1 cellular context compared by ENCODE assay signal in genomic region chr12:118103601-118104382, GRCh38.
TF ChIP-seq lines count a peak whose summit lies in the region.

Gene VSIG10, minus strand, starts transcription at chr12:118104011. Its CDS starts 340 bp downstream, at chr12:118103671.

TF ChIP-seq in HepG2, 621 proteins besides CTCF, POLR2A, EP300 and RAD21 (continued from another document and continues in another):
- TF ChIP-seq NFRKB (IDR thresholded peaks at IDR 0.05) = no peak
- no peak for TF ChIP-seq ZNF747 (CRISPR knock-in tag; IDR thresholded peaks at IDR 0.05; ENCODE audit: borderline replicate concordance)
- TF ChIP-seq WIZ (CRISPR knock-in tag; IDR thresholded peaks at IDR 0.05) = 0 out of 2 replicates have a peak, but pooled peaks have one; percentile 48
- no peak for TF ChIP-seq ZBTB42 (CRISPR knock-in tag; IDR thresholded peaks at IDR 0.05)
- peak; percentile 67 for TF ChIP-seq ZFX (CRISPR knock-in tag; IDR thresholded peaks at IDR 0.05; ENCODE audit: low read depth)
- TF ChIP-seq ZNF3 (CRISPR knock-in tag; IDR thresholded peaks at IDR 0.05) = no peak
- no peak for TF ChIP-seq ATF3 (CRISPR knock-in tag; IDR thresholded peaks at IDR 0.05)
- peak; percentile 70 for TF ChIP-seq E2F1 (CRISPR knock-in tag; IDR thresholded peaks at IDR 0.05)
- TF ChIP-seq POGZ (CRISPR knock-in tag; IDR thresholded peaks at IDR 0.05) = peak; percentile 22; the same call in 1 of the 2 replicates
- TF ChIP-seq ZNF792 (CRISPR knock-in tag; IDR thresholded peaks at IDR 0.05) = 0 out of 2 replicates have a peak, but pooled peaks have one; percentile 23
- no peak for TF ChIP-seq CBX5 (CRISPR knock-in tag; IDR thresholded peaks at IDR 0.05; ENCODE audit: borderline replicate concordance)
- TF ChIP-seq MBNL3 (CRISPR knock-in tag; conservative IDR thresholded peaks at IDR 0.05) = no peak
- TF ChIP-seq ARID2 (CRISPR knock-in tag; IDR thresholded peaks at IDR 0.05; ENCODE audit: borderline replicate concordance) = no peak
- no peak for TF ChIP-seq ZNF839 (CRISPR knock-in tag; IDR thresholded peaks at IDR 0.05; ENCODE audit: borderline replicate concordance)
- no peak for TF ChIP-seq CENPT (CRISPR knock-in tag; IDR thresholded peaks at IDR 0.05; ENCODE audit: low read depth)
- TF ChIP-seq TCF7 (IDR thresholded peaks at IDR 0.05; ENCODE audit: low read depth) = no peak
- TF ChIP-seq ZNF850 (CRISPR knock-in tag; conservative IDR thresholded peaks at IDR 0.05) = 0 out of 2 replicates have a peak, but pooled peaks have one; percentile 6
- peak; percentile 18; the same call in 1 of the 2 replicates for TF ChIP-seq HMG20A (CRISPR knock-in tag; IDR thresholded peaks at IDR 0.05; ENCODE audit: borderline replicate concordance)
- peak; percentile 58; the same call in 1 of the 2 replicates for TF ChIP-seq MYC (CRISPR knock-in tag; IDR thresholded peaks at IDR 0.05; ENCODE audit: borderline replicate concordance)
- peak; percentile 55; the same call in 1 of the 2 replicates for TF ChIP-seq DRAP1 (CRISPR knock-in tag; IDR thresholded peaks at IDR 0.05)
- no peak for TF ChIP-seq ZNF691 (CRISPR knock-in tag; IDR thresholded peaks at IDR 0.05; ENCODE audit: borderline replicate concordance, low read depth)
- no peak for TF ChIP-seq ZFAT (CRISPR knock-in tag; conservative IDR thresholded peaks at IDR 0.05)
- TF ChIP-seq ZNF263 (CRISPR knock-in tag; IDR thresholded peaks at IDR 0.05) = peak; percentile 14; the same call in 1 of the 2 replicates
- TF ChIP-seq ZSCAN20 (CRISPR knock-in tag; IDR thresholded peaks at IDR 0.05; ENCODE audit: borderline replicate concordance) = 0 out of 2 replicates have a peak, but pooled peaks have one; percentile 55
- TF ChIP-seq HNF1A (IDR thresholded peaks at IDR 0.05; ENCODE audit: low read depth) = no peak
- TF ChIP-seq HNF1A (CRISPR knock-in tag; IDR thresholded peaks at IDR 0.05; ENCODE audit: borderline replicate concordance) = peak; percentile 11; the same call in 1 of the 2 replicates
- 0 out of 2 replicates have a peak, but pooled peaks have one; percentile 60 for TF ChIP-seq KLF9 (CRISPR knock-in tag; IDR thresholded peaks at IDR 0.05; ENCODE audit: low read depth)
- peak; percentile 94 for TF ChIP-seq ZNF800 (CRISPR knock-in tag; IDR thresholded peaks at IDR 0.05)
- peak; percentile 45; the same call in 1 of the 2 replicates for TF ChIP-seq KAT8 (CRISPR knock-in tag; IDR thresholded peaks at IDR 0.05)
- peak; percentile 70; the same call in 1 of the 2 replicates for TF ChIP-seq TFDP1 (CRISPR knock-in tag; IDR thresholded peaks at IDR 0.05; ENCODE audit: borderline replicate concordance)
- TF ChIP-seq THYN1 (CRISPR knock-in tag; IDR thresholded peaks at IDR 0.05; ENCODE audit: borderline replicate concordance, low read depth) = no peak
- no peak for TF ChIP-seq ZFP62 (CRISPR knock-in tag; IDR thresholded peaks at IDR 0.05)
- peak; percentile 64; the same call in 1 of the 2 replicates for TF ChIP-seq THAP8 (CRISPR knock-in tag; IDR thresholded peaks at IDR 0.05; ENCODE audit: borderline replicate concordance)
- no peak for TF ChIP-seq FOXO4 (CRISPR knock-in tag; conservative IDR thresholded peaks at IDR 0.05)
- TF ChIP-seq ZNF556 (CRISPR knock-in tag; IDR thresholded peaks at IDR 0.05; ENCODE audit: borderline replicate concordance) = no peak
- peak; percentile 52; the same call in 1 of the 2 replicates for TF ChIP-seq ETV5 (CRISPR knock-in tag; IDR thresholded peaks at IDR 0.05; ENCODE audit: borderline replicate concordance)
- TF ChIP-seq FOXO1 (CRISPR knock-in tag; IDR thresholded peaks at IDR 0.05) = peak; percentile 55
- no peak for TF ChIP-seq SMARCE1 (IDR thresholded peaks at IDR 0.05; ENCODE audit: borderline replicate concordance)
- TF ChIP-seq ZNF503 (CRISPR knock-in tag; IDR thresholded peaks at IDR 0.05) = 0 out of 2 replicates have a peak, but pooled peaks have one; percentile 45
- TF ChIP-seq MXD3 (CRISPR knock-in tag; IDR thresholded peaks at IDR 0.05) = peak; percentile 58; the same call in 1 of the 2 replicates
- no peak for TF ChIP-seq ZNF234 (CRISPR knock-in tag; conservative IDR thresholded peaks at IDR 0.05)
- peak; percentile 75; the same call in 1 of the 2 replicates for TF ChIP-seq ZNF776 (CRISPR knock-in tag; IDR thresholded peaks at IDR 0.05)
- peak; percentile 90 for TF ChIP-seq ZGPAT (CRISPR knock-in tag; IDR thresholded peaks at IDR 0.05)
